ENCODE assay signal across 8 cellular contexts in the genomic region with DNA sequence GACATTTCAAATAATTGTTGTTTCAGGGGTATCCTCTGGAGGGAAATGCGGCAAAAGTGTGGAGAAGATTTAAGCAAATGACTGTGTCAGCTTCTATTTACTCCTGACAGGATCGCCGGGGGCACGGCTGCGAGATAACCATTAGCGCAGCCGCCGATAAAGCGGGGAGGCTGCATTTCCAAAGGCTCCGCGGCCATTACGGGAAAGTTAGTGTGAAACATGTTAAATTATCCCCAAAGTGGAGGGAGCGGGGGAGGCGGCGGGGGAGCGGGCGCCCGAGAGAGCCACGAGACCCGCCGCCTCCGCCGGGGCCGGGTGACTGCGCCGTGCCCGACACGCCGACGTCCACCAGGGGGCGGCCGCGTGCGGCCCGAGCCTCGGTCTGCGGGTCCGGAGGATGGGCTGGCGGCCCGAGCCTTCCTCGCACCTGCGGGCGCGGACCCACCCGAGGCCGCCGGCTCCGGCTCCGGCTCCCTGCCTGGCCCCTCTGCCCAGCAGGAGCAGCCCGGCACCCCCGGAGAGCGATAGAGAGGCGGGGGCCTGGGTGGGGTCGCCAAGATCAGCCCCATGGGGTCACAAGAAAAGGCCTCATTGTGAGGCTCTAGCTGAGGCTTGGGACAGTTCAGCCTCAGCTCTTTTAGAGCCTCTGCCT.
DNase-seq lines count a peak whose midpoint lies in the region; ATAC-seq and TF ChIP-seq lines count a peak whose summit lies in the region.

No MANE protein-coding gene starts in this region.

- no peaks in the 10 kb centered on the region for H3K9me3 ChIP-seq in heart left ventricle

- peak; percentile 31 for TF ChIP-seq CTCF in GM06990 (IDR thresholded peaks at IDR 0.05; ENCODE audit: insufficient read depth, low read length, poor library complexity, severe bottlenecking)
- peak; percentile 56 for TF ChIP-seq CTCF in NB4 (IDR thresholded peaks at IDR 0.05; ENCODE audit: low read depth, low read length)
- peak; percentile 28 to 68 (median 57) for TF ChIP-seq CTCF in heart left ventricle (IDR thresholded peaks at IDR 0.05)

- DNase-seq in GM06990 (ENCODE audit: extremely low read depth, insufficient read length) (peak; percentile 54), NB4 (ENCODE audit: low read depth) (peak; percentile 51), heart left ventricle (no peak), hippocampal formation (lab: John Stamatoyannopoulos, UW) (no peak), NCI-H1930 (lab: John Stamatoyannopoulos, UW) (no peak), G401 (ENCODE audit: low spot score) (no peak)
- peak; percentile 31 to 46 for DNase-seq in activated T-helper 1 cell treated with anti-CD3 and anti-CD28 coated beads, Interleukin-2, amount 50 U/mL, for 16 hours (ENCODE audit: low read depth in 1 of 2, low spot score in 1 of 2)
- peak; percentile 35 to 49 for DNase-seq in stimulated activated CD4-positive, alpha-beta T cell treated with anti-CD3 and anti-CD28 coated beads, Interleukin-1b, Interleukin-23, amount 100 ng/mL, for 1 hour (ENCODE audit: low read depth in 2 of 2)

- no peak overlapping the region for H3K27ac ChIP-seq in heart left ventricle

- intact Hi-C loops in heart left ventricle (cut with DNase I), result loop anchor here in 3 of 10 donors (5.0 to 10.0 kb wide), 2 partner anchors 204 to 206 kb away; no protein-coding TSS in a partner anchor

- H3K36me3 ChIP-seq in GM06990 (ENCODE audit: control insufficient read depth, insufficient read depth, low read length) (no peaks in the 10 kb centered on the region), heart left ventricle (no peaks in the 10 kb centered on the region)

- H3K4me1 ChIP-seq in heart left ventricle, result peaks cover 0 to 6% (median 0%) of the 10 kb centered on the region in 12 donors

- in situ Hi-C loops in G401 (cut with HindIII; ENCODE audit: low sequenced_read_pairs), result no loop called here

- peak in 1 of 4 donors; percentile 52 for ATAC-seq in heart left ventricle

- peaks cover 2% of the 10 kb centered on the region for H3K27me3 ChIP-seq in GM06990 (replicated peaks; ENCODE audit: control insufficient read depth, insufficient read depth, low read length)
- H3K27me3 ChIP-seq in heart left ventricle, result peaks cover 30 to 95% (median 64%) of the 10 kb centered on the region in 9 donors

- TF ChIP-seq POLR2A in NB4 (IDR thresholded peaks at IDR 0.05; ENCODE audit: extremely low read depth, insufficient read length), result no peak
- no peak for TF ChIP-seq POLR2A in heart left ventricle (IDR thresholded peaks at IDR 0.05)

- H3K4me3 ChIP-seq in GM06990 (replicated peaks; ENCODE audit: low read depth, low read length) (no peak overlapping the region), NB4 (ENCODE audit: low read depth, low read length) (no peak overlapping the region), heart left ventricle (no peak overlapping the region)

- WGBS in heart left ventricle, 4 donors, result 1 to 5% (median 4%) methylated on average over 26 to 54 of the region's 54 CpGs

Comparison
In these comparisons a context has a peak if more than half of its experiments do, and no peak if none do; other contexts are left out.
1. DNase-seq: peak in GM06990 (single experiment), NB4 (single experiment), activated T-helper 1 cell treated with anti-CD3 and anti-CD28 coated beads, Interleukin-2, amount 50 U/mL, for 16 hours (2 of 2) and stimulated activated CD4-positive, alpha-beta T cell treated with anti-CD3 and anti-CD28 coated beads, Interleukin-1b, Interleukin-23, amount 100 ng/mL, for 1 hour (2 of 2); none in heart left ventricle (0 of 5), hippocampal formation (0 of 2), NCI-H1930 (0 of 2) and G401 (single experiment).
2. Peak in every context shown above with its lines, with median percentiles within 50 percentile points of each other: CTCF ChIP-seq.